8 cellular contexts compared by ENCODE assay signal in genomic region chr9:69671904-69672827, GRCh38. TPM values are rescaled to one million over a fixed set of nuclear protein-coding genes. Genes with fewer than 3 reads are reported as not detected.
DNase-seq lines count a peak whose midpoint lies in the region; ATAC-seq, FAIRE-seq and TF ChIP-seq lines count a peak whose summit lies in the region.

APBA1 (minus strand) TSS chr9:69672371.

- peak within 1 kb of the TSS; percentile 30 for H3K27ac ChIP-seq in endothelial cell of umbilical vein (ENCODE audit: insufficient read depth, low read depth, low read length)

- H3K4me3 ChIP-seq in endothelial cell of umbilical vein (replicated peaks in 1 of 3; ENCODE audit: insufficient read depth in 1 of 3, low read depth in 1 of 3, low read length in 3 of 3) = peak within 1 kb of the TSS; percentile 49 to 69 (median 64)

- peaks cover 36% of the 10 kb centered on the region for H3K4me1 ChIP-seq in endothelial cell of umbilical vein (ENCODE audit: control insufficient read depth, extremely low read depth, insufficient read depth, low read length)

- intact Hi-C loops in endothelial cell of umbilical vein (cut with micrococcal nuclease) = loop anchor here (1.0 to 10.0 kb wide), 10 partner anchors 67 to 743 kb away; partner anchors contain the start of gene KLF9

- no peaks in the 10 kb centered on the region for H3K9me1 ChIP-seq in endothelial cell of umbilical vein (replicated peaks; ENCODE audit: control insufficient read depth, extremely low read depth, insufficient read depth, low read length)

- no peaks in the 10 kb centered on the region for H3K9me3 ChIP-seq in endothelial cell of umbilical vein (replicated peaks; ENCODE audit: control insufficient read depth, insufficient read depth, low read length)

- no peaks in the 10 kb centered on the region for H3K36me3 Mint-ChIP-seq in activated CD8-positive, alpha-beta memory T cell treated with anti-CD3 and anti-CD28 coated beads, Interleukin-2, amount 10 ng/mL, durations not matched to agents 7 days and 5 days
- H3K36me3 Mint-ChIP-seq in mesothelial cell of epicardium = no peaks in the 10 kb centered on the region

- POLR2A ChIA-PET in endothelial cell of umbilical vein (lab: Charles Lee) = interaction anchor here (0.6 to 0.8 kb wide), 2 partner anchors 170 to 672 kb away, joined by 3 to 4 read pairs; no protein-coding TSS in a partner anchor

- peak; percentile 60 for ATAC-seq in HG02885 (IDR thresholded peaks at IDR 0.05; ENCODE audit: poor library complexity, unreplicated experiment)
- peak; percentile 51 for ATAC-seq in activated CD8-positive, alpha-beta memory T cell treated with anti-CD3 and anti-CD28 coated beads, Interleukin-2, amount 10 ng/mL, durations not matched to agents 7 days and 5 days

- peak within 1 kb of the TSS; percentile 97 for H2AFZ ChIP-seq in endothelial cell of umbilical vein (ENCODE audit: low read depth, low read length)

- FAIRE-seq in endothelial cell of umbilical vein (lab: Jason Lieb, UNC) = no peak

- CTCF ChIA-PET in activated CD8-positive, alpha-beta memory T cell treated with anti-CD3 and anti-CD28 coated beads, Interleukin-2, amount 10 ng/mL, durations not matched to agents 7 days and 5 days (lab: Charles Lee) = interaction anchor here (1.0 to 1.6 kb wide), 11 partner anchors 12 to 930 kb away, joined by 3 to 5 read pairs (median 4); partner anchors contain the start of gene PTAR1
- CTCF ChIA-PET in endothelial cell of umbilical vein (lab: Charles Lee) = interaction anchor here (0.6 to 4.2 kb wide), 56 partner anchors 11 to 930 kb away, joined by 3 to 52 read pairs (median 4); partner anchors contain the start of gene PTAR1

- H3K4me1 Mint-ChIP-seq in activated CD8-positive, alpha-beta memory T cell treated with anti-CD3 and anti-CD28 coated beads, Interleukin-2, amount 10 ng/mL, durations not matched to agents 7 days and 5 days = peaks cover 4% of the 10 kb centered on the region
- peaks cover 40% of the 10 kb centered on the region for H3K4me1 Mint-ChIP-seq in mesothelial cell of epicardium

- H3K27me3 ChIP-seq in endothelial cell of umbilical vein (ENCODE audit: control insufficient read depth in 2 of 2, insufficient read depth in 2 of 2, low read length in 2 of 2) = peaks cover 17 to 20% of the 10 kb centered on the region in 2 experiments

- peaks cover 49% of the 10 kb centered on the region for H3K27me3 Mint-ChIP-seq in activated CD8-positive, alpha-beta memory T cell treated with anti-CD3 and anti-CD28 coated beads, Interleukin-2, amount 10 ng/mL, durations not matched to agents 7 days and 5 days
- H3K27me3 Mint-ChIP-seq in mesothelial cell of epicardium (ENCODE audit: low read depth) = no peaks in the 10 kb centered on the region

- peak within 1 kb of the TSS; percentile 58 for H3K4me3 Mint-ChIP-seq in activated CD8-positive, alpha-beta memory T cell treated with anti-CD3 and anti-CD28 coated beads, Interleukin-2, amount 10 ng/mL, durations not matched to agents 7 days and 5 days
- peak within 1 kb of the TSS; percentile 77 for H3K4me3 Mint-ChIP-seq in mesothelial cell of epicardium

- no peak within 1 kb of the TSS for H3K27ac Mint-ChIP-seq in activated CD8-positive, alpha-beta memory T cell treated with anti-CD3 and anti-CD28 coated beads, Interleukin-2, amount 10 ng/mL, durations not matched to agents 7 days and 5 days
- H3K27ac Mint-ChIP-seq in mesothelial cell of epicardium = peak within 1 kb of the TSS; percentile 71

- dilution Hi-C loops in endothelial cell of umbilical vein (cut with MboI; ENCODE audit: extremely low pct_ligation_motif_present, low sequenced_read_pairs) = no loop called here

- H3K9ac ChIP-seq in endothelial cell of umbilical vein (replicated peaks; ENCODE audit: extremely low read depth, insufficient read depth, low read length) = peak within 1 kb of the TSS; percentile 46

- no peaks in the 10 kb centered on the region for H3K9me3 Mint-ChIP-seq in activated CD8-positive, alpha-beta memory T cell treated with anti-CD3 and anti-CD28 coated beads, Interleukin-2, amount 10 ng/mL, durations not matched to agents 7 days and 5 days (ENCODE audit: low read depth)
- no peaks in the 10 kb centered on the region for H3K9me3 Mint-ChIP-seq in mesothelial cell of epicardium

- BruUV-seq in endothelial cell of umbilical vein (replicated peaks; lab: Mats Ljungman, UMichigan) = no TSS peak

- peak within 1 kb of the TSS; percentile 78 for H3K4me2 ChIP-seq in endothelial cell of umbilical vein (ENCODE audit: insufficient read depth, low read length)

- H3K36me3 ChIP-seq in endothelial cell of umbilical vein (ENCODE audit: control insufficient read depth in 2 of 2, extremely low read depth in 1 of 2, insufficient read depth in 2 of 2, low read length in 2 of 2) = no peaks in the 10 kb centered on the region

- DNase-seq in NCI-H1436 (lab: John Stamatoyannopoulos, UW) (peak; percentile 66), NCI-H1436 treated with DMSO at 0.1 percent for 48 hours (lab: John Stamatoyannopoulos, UW) (no peak), NCI-H2171 treated with DMSO at 0.1 percent for 48 hours (lab: John Stamatoyannopoulos, UW) (peak; percentile 62), endothelial cell of umbilical vein (ENCODE audit: low read depth, low spot score) (peak; percentile 46), mesothelial cell of epicardium (ENCODE audit: low spot score in 2 of 2, unreplicated experiment in 2 of 2) (peak; percentile 48 to 64)
- DNase-seq in activated CD8-positive, alpha-beta memory T cell treated with anti-CD3 and anti-CD28 coated beads, Interleukin-2, amount 10 ng/mL, durations not matched to agents 7 days and 5 days = no peak
- peak; percentile 24 for DNase-seq in stimulated activated CD8-positive, alpha-beta memory T cell treated with anti-CD3 and anti-CD28 coated beads, Interleukin-4, amount 100 ng/mL, for 24 hours (ENCODE audit: low read depth)

- TF ChIP-seq POLR2A in endothelial cell of umbilical vein (IDR thresholded peaks at IDR 0.05; ENCODE audit: low read depth, low read length) = no peak

- peak in 1 of 2 donors; percentile 1 for TF ChIP-seq CTCF in endothelial cell of umbilical vein (IDR thresholded peaks at IDR 0.05; ENCODE audit: extremely low read depth in 1 of 2, insufficient read depth in 1 of 2, low read depth in 1 of 2, low read length in 2 of 2)
- TF ChIP-seq CTCF in mesothelial cell of epicardium (IDR thresholded peaks at IDR 0.05; ENCODE audit: unreplicated experiment) = no peak

- no peaks in the 10 kb centered on the region for H4K20me1 ChIP-seq in endothelial cell of umbilical vein (replicated peaks; ENCODE audit: control insufficient read depth, extremely low read depth, insufficient read depth, low read length)

- no peaks in the 10 kb centered on the region for H3K79me2 ChIP-seq in endothelial cell of umbilical vein (ENCODE audit: control insufficient read depth, insufficient read depth, low read length)

TF ChIP-seq in endothelial cell of umbilical vein, 7 proteins besides CTCF, POLR2A, EP300 and RAD21:
- TF ChIP-seq EZH2 (IDR thresholded peaks at IDR 0.05; ENCODE audit: borderline replicate concordance, low read depth, low read length, severe bottlenecking) (no peak), FOS (IDR thresholded peaks at IDR 0.05; ENCODE audit: borderline replicate concordance, insufficient read depth, low read length) (no peak), POLR2AphosphoS5 (IDR thresholded peaks at IDR 0.05; ENCODE audit: insufficient read depth, low read depth, low read length) (no peak), JUN (IDR thresholded peaks at IDR 0.05; ENCODE audit: borderline replicate concordance, insufficient read depth, insufficient read length, low read depth) (no peak), GATA2 (IDR thresholded peaks at IDR 0.05; ENCODE audit: insufficient read depth, insufficient read length, low read depth, low read length) (no peak), MAX (IDR thresholded peaks at IDR 0.05; ENCODE audit: insufficient read depth, insufficient read length) (no peak), MYC (IDR thresholded peaks at IDR 0.05; ENCODE audit: low read depth, low read length) (no peak)
TF ChIP-seq in endothelial cell of umbilical vein: peak in this region for 0.

RNA-seq across cellular contexts. Expression of gene APBA1, which starts in this region (rescaled TPM):
- 1 to 10 TPM in 1 of 2 experiments, under 1 TPM in 1; 0.79 to 3.6 TPM for total RNA-seq in activated CD8-positive, alpha-beta memory T cell treated with anti-CD3 and anti-CD28 coated beads, Interleukin-2, amount 10 ng/mL, durations not matched to agents 7 days and 5 days
- 11.3 and 11.4 TPM in 2 replicates for total RNA-seq in endothelial cell of umbilical vein
- polyA plus RNA-seq in endothelial cell of umbilical vein = 5.0 and 6.1 TPM in 2 replicates
- 5.6 and 6.8 TPM in 2 replicates for polyA plus RNA-seq in endothelial cell of umbilical vein (2011; cell fraction: cytosol; rRNA removed)
- 12.9 and 15.3 TPM in 2 replicates for polyA plus RNA-seq in endothelial cell of umbilical vein (2011; cell fraction: nucleus; rRNA removed)
- polyA plus RNA-seq in endothelial cell of umbilical vein (2012) = 1.00 and 1.1 TPM in 2 replicates
- polyA minus RNA-seq in endothelial cell of umbilical vein = 15.0 and 22.4 TPM in 2 replicates
- polyA minus RNA-seq in endothelial cell of umbilical vein (2011; cell fraction: cytosol; rRNA and poly(A)+ RNA removed) = not detected
- polyA minus RNA-seq in endothelial cell of umbilical vein (2011; cell fraction: nucleus; rRNA and poly(A)+ RNA removed) = 23.0 and 30.8 TPM in 2 replicates
- total RNA-seq in mesothelial cell of epicardium = 17.5 to 20.9 TPM (median 18.4 TPM) in 3 replicates

Comparison
In these comparisons a context has a peak if more than half of its experiments do, and no peak if none do; other contexts are left out.
1. DNase-seq: peak in NCI-H1436 (single experiment), NCI-H2171 treated with DMSO at 0.1 percent for 48 hours (single experiment), endothelial cell of umbilical vein (single experiment), mesothelial cell of epicardium (2 of 2) and stimulated activated CD8-positive, alpha-beta memory T cell treated with anti-CD3 and anti-CD28 coated beads, Interleukin-4, amount 100 ng/mL, for 24 hours (single experiment); none in NCI-H1436 treated with DMSO at 0.1 percent for 48 hours (single experiment) and activated CD8-positive, alpha-beta memory T cell treated with anti-CD3 and anti-CD28 coated beads, Interleukin-2, amount 10 ng/mL, durations not matched to agents 7 days and 5 days (single experiment).